21 cellular contexts compared by ENCODE assay signal in the genomic region with DNA sequence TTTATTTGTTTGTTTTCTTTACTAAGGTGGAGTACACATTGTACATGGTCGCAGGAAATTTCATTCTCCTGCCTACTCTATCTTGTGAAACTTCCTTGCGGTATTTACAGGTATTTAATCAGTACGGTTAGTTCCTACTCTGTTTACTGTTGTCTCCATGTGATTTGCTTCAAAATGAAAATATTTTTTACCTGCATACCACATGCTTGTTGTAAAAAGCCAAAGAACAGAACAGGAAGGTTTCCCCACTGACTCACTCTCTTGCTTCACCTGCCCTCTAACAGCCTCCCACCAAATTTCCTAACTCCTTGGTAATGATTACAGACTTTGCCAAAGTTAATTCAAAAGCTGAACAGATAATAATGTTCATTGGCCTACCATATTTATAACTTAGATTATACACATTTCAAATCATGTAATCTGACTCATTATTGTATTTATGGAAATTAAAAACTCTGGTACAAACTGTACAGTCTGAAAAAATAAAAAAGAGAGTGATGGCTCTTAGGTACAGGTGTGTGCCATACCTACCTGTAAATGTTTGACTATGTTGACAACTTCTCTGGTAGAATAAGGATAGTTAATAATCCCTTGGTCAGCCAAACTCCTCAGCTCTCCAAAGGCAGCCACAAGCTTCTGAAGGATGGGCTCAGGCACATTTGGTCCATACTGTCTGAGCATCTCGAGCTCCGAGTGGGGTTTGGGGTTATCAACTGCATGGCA.
"Had no signal": no experiment of that assay in that cellular context is flagged by ENCODE, and none has a peak within 500 bp of the region (broad histone marks: within the 10 kb centered on the region; RNA-seq: fewer than 3 reads in every experiment).

No MANE protein-coding gene starts in this region.

- ATAC-seq: activated T-helper 17 cell treated with anti-CD3 and anti-CD28 coated beads, Interleukin-2, amount 50 U/mL, for 72 hours; esophagus mucosa; left ventricle myocardium superior; natural killer cell treated with Interleukin-12 subunit alpha and Interleukin-12 subunit beta and Interleukin-15 and Interleukin-18, amount 100 ng/mL, for 72 hours; right cardiac atrium had no signal

- H3K27ac ChIP-seq: adrenal gland, transverse colon had no signal

- H3K27me3 ChIP-seq: adrenal gland, transverse colon had no signal

- H3K9me3 ChIP-seq: adrenal gland, transverse colon had no signal

- H3K4me3 ChIP-seq: adrenal gland, transverse colon had no signal

- H3K4me1 ChIP-seq: adrenal gland, transverse colon had no signal

- DNase-seq: activated CD4-positive, alpha-beta T cell treated with anti-CD3 and anti-CD28 coated beads for 1 hour; activated CD4-positive, alpha-beta T cell treated with anti-CD3 and anti-CD28 coated beads, Interleukin-2, amount 50 U/mL, for 48 hours; activated naive CD4-positive, alpha-beta T cell treated with anti-CD3 and anti-CD28 coated beads, Interleukin-2, amount 50 U/mL, for 16 hours; adrenal gland; cerebellar nuclear complex; dermis blood vessel endothelial cell; islet precursor cell; left ventricle myocardium superior; mesendoderm; nucleus accumbens; right cardiac atrium; small intestine; stimulated activated CD4-positive, alpha-beta T cell treated with anti-CD3 and anti-CD28 coated beads, Interleukin-4, amount 100 ng/mL, for 4 hours; stimulated activated CD8-positive, alpha-beta memory T cell treated with anti-CD3 and anti-CD28 coated beads, Interleukin-4, amount 100 ng/mL, for 48 hours; stimulated activated naive CD4-positive, alpha-beta T cell treated with Interleukin-2 at 50 U/mL for 16 hours; substantia nigra; T-helper 1 cell; transverse colon had no signal
